27 cellular contexts compared by ENCODE assay signal in the genomic region with DNA sequence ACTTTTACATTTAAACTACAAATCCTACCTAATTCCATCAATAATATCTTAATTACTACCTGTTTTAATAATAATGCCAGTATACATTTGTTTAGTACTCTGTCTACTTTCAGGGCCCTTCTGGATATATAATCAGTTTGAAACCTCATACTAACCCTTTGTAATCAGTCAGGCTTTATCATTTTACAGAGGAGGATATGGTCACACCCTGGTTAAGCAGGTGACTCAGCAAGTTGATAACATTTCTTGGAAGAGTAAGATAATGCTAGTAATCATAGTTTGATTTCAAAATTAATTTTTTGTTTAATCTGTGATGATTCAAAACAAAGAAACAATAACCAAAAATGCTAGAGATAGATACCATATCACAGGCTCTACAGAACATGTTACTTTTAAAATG.
"Had no signal": no experiment of that assay in that cellular context is flagged by ENCODE, and none has a peak within 500 bp of the region (broad histone marks: within the 10 kb centered on the region; RNA-seq: fewer than 3 reads in every experiment).

No MANE protein-coding gene starts in this region.

- H3K36me3 ChIP-seq: adrenal gland, cardiac muscle cell, colonic mucosa had no signal

- H3K27ac ChIP-seq: adrenal gland, body of pancreas, cardiac muscle cell, colonic mucosa, dorsolateral prefrontal cortex had no signal

- FAIRE-seq: frontal cortex had no signal

- H3K4me1 ChIP-seq: adrenal gland, body of pancreas, colonic mucosa had no signal

- DNase-seq: activated CD4-positive, alpha-beta T cell treated with anti-CD3 and anti-CD28 coated beads for 4 hours; activated CD4-positive, alpha-beta T cell treated with anti-CD3 and anti-CD28 coated beads, Interleukin-2, amount 10 ng/mL, durations not matched to agents 7 days and 5 days; activated CD4-positive, alpha-beta T cell treated with anti-CD3 and anti-CD28 coated beads, Interleukin-2, amount 50 U/mL, for 4 hours; activated CD4-positive, CD25-positive, alpha-beta regulatory T cell; activated CD4-positive, CD25-positive, alpha-beta regulatory T cell treated with anti-CD3 and anti-CD28 coated beads, Interleukin-2, amount 50 U/mL, for 72 hours; activated CD8-positive, alpha-beta memory T cell treated with anti-CD3 and anti-CD28 coated beads for 24 hours; activated CD8-positive, alpha-beta T cell treated with anti-CD3 and anti-CD28 coated beads for 36 hours; activated effector memory CD4-positive, alpha-beta T cell treated with anti-CD3 and anti-CD28 coated beads, Interleukin-2, amount 50 U/mL, for 16 hours; activated naive CD4-positive, alpha-beta T cell treated with anti-CD3 and anti-CD28 coated beads for 36 hours; activated naive CD8-positive, alpha-beta T cell treated with anti-CD3 and anti-CD28 coated beads for 36 hours; activated naive CD8-positive, alpha-beta T cell treated with anti-CD3 and anti-CD28 coated beads, Interleukin-2, amount 50 U/mL, for 24 hours; activated T-cell treated with anti-CD3 and anti-CD28 coated beads, Interleukin-2, amount 50 U/mL, for 4 hours; adrenal gland; amygdala; aorta; body of pancreas; central memory CD4-positive, alpha-beta T cell; cerebellar nuclear complex; colonic mucosa; dorsolateral prefrontal cortex; effector memory CD4-positive, alpha-beta T cell; endodermal cell; foreskin fibroblast; head of caudate nucleus had no signal

- H3K9me3 ChIP-seq: colonic mucosa had no signal

- H3K27me3 ChIP-seq: adrenal gland, body of pancreas, cardiac muscle cell, colonic mucosa, dorsolateral prefrontal cortex had no signal

- H3K4me3 ChIP-seq: adrenal gland, body of pancreas, cardiac muscle cell, colonic mucosa, dorsolateral prefrontal cortex had no signal

- ATAC-seq: activated CD8-positive, alpha-beta T cell treated with anti-CD3 and anti-CD28 coated beads for 36 hours; activated naive CD8-positive, alpha-beta T cell treated with anti-CD3 and anti-CD28 coated beads, Interleukin-2, amount 50 U/mL, for 24 hours; activated T-cell treated with anti-CD3 and anti-CD28 coated beads, Interleukin-2, amount 50 U/mL, for 4 hours; body of pancreas; esophagus mucosa had no signal
